Comparison of ENCODE assay signal across 12 cellular contexts in the genomic region with DNA sequence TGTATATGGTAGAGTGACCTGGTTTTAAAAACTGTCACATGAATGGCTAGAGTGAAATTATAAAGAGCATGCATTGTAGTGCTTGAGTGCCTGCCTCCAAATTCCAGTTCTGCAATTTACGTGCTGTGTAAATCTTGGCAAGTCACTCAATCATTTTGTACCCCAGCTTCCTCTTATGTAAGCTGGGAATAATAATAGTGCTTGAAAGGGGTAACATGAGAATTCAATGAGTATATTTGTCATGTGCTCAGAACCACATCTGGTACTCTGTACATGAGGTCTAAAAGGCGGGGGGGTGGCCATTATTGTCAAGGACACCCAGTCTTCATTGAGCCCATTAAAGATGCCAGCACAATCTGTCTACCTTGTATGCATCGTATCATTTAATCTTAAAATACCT.
"Had no signal": no experiment of that assay in that cellular context is flagged by ENCODE, and none has a peak within 500 bp of the region (broad histone marks: within the 10 kb centered on the region; RNA-seq: fewer than 3 reads in every experiment).

No MANE protein-coding gene starts in this region.

- ATAC-seq: esophagus mucosa; psoas muscle; sciatic nerve; stimulated activated naive CD8-positive, alpha-beta T cell treated with anti-CD3 and anti-CD28 coated beads, Interleukin-15, Interleukin-2, amounts not matched to agents 100 U/mL and 50 U/mL, for 24 hours had no signal

- DNase-seq: activated CD4-positive, alpha-beta T cell treated with anti-CD3 and anti-CD28 coated beads, Interleukin-2, amount 10 ng/mL, durations not matched to agents 24 days and 14 days; activated CD4-positive, CD25-positive, alpha-beta regulatory T cell; activated gamma-delta T cell treated with Interleukin-2 at 50 U/mL for 16 hours; activated naive CD8-positive, alpha-beta T cell treated with anti-CD3 and anti-CD28 coated beads, Interleukin-2, amount 10 ng/mL, durations not matched to agents 7 days and 5 days; central memory CD4-positive, alpha-beta T cell; colonic mucosa; left colon; midbrain; psoas muscle; stimulated activated naive CD8-positive, alpha-beta T cell treated with anti-CD3 and anti-CD28 coated beads, Interleukin-15, Interleukin-2, amounts not matched to agents 100 U/mL and 50 U/mL, for 24 hours had no signal
